Comparison of ENCODE assay signal across 31 cellular contexts in genomic region chr22:49608228-49608627, GRCh38.
"Had no signal": no experiment of that assay in that cellular context is flagged by ENCODE, and none has a peak within 500 bp of the region (broad histone marks: within the 10 kb centered on the region; RNA-seq: fewer than 3 reads in every experiment).

No MANE protein-coding gene starts in this region.

- H3K27me3 Mint-ChIP-seq: dendritic cell treated with granulocyte-macrophage colony-stimulating factor and Interleukin-4, amounts not matched to agents 40 ng/mL and 50 ng/mL, for 4 days; memory B cell; naive B cell; stimulated activated memory B cell treated with anti-CD40 and anti-IgM and Interleukin-4, amounts not matched to agents 10 μg/mL and 1 μg/mL and 100 μg/mL, for 72 hours had no signal

- FAIRE-seq: endothelial cell of umbilical vein, islet of Langerhans had no signal

- H3K4me1 Mint-ChIP-seq: memory B cell; nephron progenitor cell; stimulated activated memory B cell treated with anti-CD40 and anti-IgM and Interleukin-4, amounts not matched to agents 10 μg/mL and 1 μg/mL and 100 μg/mL, for 72 hours had no signal

- H3K4me3 ChIP-seq: colonic mucosa, esophagus squamous epithelium, heart right ventricle, lung, mucosa of descending colon, ovary, thoracic aorta, tibial nerve, upper lobe of left lung, uterus had no signal

- H3K27me3 ChIP-seq: colonic mucosa, esophagus squamous epithelium, heart right ventricle, ovary, tibial nerve, upper lobe of left lung, uterus had no signal

- H3K27ac Mint-ChIP-seq: dendritic cell treated with granulocyte-macrophage colony-stimulating factor and Interleukin-4, amounts not matched to agents 40 ng/mL and 50 ng/mL, for 4 days; memory B cell; naive B cell; nephron progenitor cell; stimulated activated memory B cell treated with anti-CD40 and anti-IgM and Interleukin-4, amounts not matched to agents 10 μg/mL and 1 μg/mL and 100 μg/mL, for 72 hours had no signal

- H3K4me3 Mint-ChIP-seq: dendritic cell treated with granulocyte-macrophage colony-stimulating factor and Interleukin-4, amounts not matched to agents 40 ng/mL and 50 ng/mL, for 4 days; memory B cell; naive B cell; nephron progenitor cell; stimulated activated memory B cell treated with anti-CD40 and anti-IgM and Interleukin-4, amounts not matched to agents 10 μg/mL and 1 μg/mL and 100 μg/mL, for 72 hours had no signal

- H3K4me1 ChIP-seq: colonic mucosa, esophagus squamous epithelium, heart right ventricle, tibial nerve, upper lobe of left lung, uterus had no signal

- H3K36me3 ChIP-seq: colonic mucosa, esophagus squamous epithelium, heart right ventricle, ovary, thoracic aorta, upper lobe of left lung, uterus had no signal

- H3K27ac ChIP-seq: colonic mucosa, esophagus squamous epithelium, heart right ventricle, ovary, thoracic aorta, tibial nerve, upper lobe of left lung, uterus had no signal

- DNase-seq: caudate nucleus; colonic mucosa; effector memory CD4-positive, alpha-beta T cell; esophagus squamous epithelium; foreskin melanocyte; glutamatergic neuron; heart right ventricle; hippocampal formation; kidney glomerular epithelial cell; left colon; naive B cell; nephron progenitor cell; occipital lobe; retina; stimulated activated CD4-positive, alpha-beta T cell treated with anti-CD3 and anti-CD28 coated beads, Interleukin-4, amount 100 ng/mL, for 4 hours; stimulated activated naive CD8-positive, alpha-beta T cell treated with anti-CD3 and anti-CD28 coated beads, Interleukin-15, Interleukin-2, amounts not matched to agents 100 U/mL and 50 U/mL, for 24 hours; substantia nigra; upper lobe of left lung; uterus had no signal

- H3K9me3 ChIP-seq: colonic mucosa had no signal

- ATAC-seq: heart right ventricle; left colon; left ventricle myocardium superior; mucosa of descending colon; sciatic nerve; stimulated activated memory B cell treated with anti-CD40 and anti-IgM and Interleukin-4, amounts not matched to agents 10 μg/mL and 1 μg/mL and 100 μg/mL, for 72 hours; stimulated activated naive CD8-positive, alpha-beta T cell treated with anti-CD3 and anti-CD28 coated beads, Interleukin-15, Interleukin-2, amounts not matched to agents 100 U/mL and 50 U/mL, for 24 hours had no signal
